1 cellular context compared by ENCODE assay signal in the genomic region with DNA sequence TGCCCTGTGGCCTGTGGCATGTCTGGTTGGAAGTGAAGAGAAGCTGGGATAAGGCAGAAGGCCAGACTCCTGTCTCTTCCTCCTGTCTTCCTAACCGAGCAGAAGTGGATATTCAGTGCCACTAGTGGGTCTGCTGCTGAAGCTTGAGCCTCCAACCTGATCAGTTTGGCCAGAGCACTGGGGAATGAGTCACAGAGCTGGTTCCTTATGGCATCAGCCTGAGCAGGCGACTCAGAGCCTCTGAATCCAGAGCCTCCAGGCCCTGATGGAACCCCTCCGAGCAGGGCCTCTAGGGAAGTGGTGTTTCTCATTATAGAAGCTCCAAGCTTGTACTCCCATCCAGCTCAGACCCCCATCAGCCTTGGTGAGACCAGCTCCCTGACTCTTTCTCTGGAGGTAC.
TF ChIP-seq lines count a peak whose summit lies in the region.

No MANE protein-coding gene starts in this region.

TF ChIP-seq in neural cell, 6 proteins besides CTCF, POLR2A, EP300 and RAD21 (continued from another document):
- no peak for TF ChIP-seq TAF1 (IDR thresholded peaks at IDR 0.05; ENCODE audit: low read depth)
- TF ChIP-seq, protein P1, sequence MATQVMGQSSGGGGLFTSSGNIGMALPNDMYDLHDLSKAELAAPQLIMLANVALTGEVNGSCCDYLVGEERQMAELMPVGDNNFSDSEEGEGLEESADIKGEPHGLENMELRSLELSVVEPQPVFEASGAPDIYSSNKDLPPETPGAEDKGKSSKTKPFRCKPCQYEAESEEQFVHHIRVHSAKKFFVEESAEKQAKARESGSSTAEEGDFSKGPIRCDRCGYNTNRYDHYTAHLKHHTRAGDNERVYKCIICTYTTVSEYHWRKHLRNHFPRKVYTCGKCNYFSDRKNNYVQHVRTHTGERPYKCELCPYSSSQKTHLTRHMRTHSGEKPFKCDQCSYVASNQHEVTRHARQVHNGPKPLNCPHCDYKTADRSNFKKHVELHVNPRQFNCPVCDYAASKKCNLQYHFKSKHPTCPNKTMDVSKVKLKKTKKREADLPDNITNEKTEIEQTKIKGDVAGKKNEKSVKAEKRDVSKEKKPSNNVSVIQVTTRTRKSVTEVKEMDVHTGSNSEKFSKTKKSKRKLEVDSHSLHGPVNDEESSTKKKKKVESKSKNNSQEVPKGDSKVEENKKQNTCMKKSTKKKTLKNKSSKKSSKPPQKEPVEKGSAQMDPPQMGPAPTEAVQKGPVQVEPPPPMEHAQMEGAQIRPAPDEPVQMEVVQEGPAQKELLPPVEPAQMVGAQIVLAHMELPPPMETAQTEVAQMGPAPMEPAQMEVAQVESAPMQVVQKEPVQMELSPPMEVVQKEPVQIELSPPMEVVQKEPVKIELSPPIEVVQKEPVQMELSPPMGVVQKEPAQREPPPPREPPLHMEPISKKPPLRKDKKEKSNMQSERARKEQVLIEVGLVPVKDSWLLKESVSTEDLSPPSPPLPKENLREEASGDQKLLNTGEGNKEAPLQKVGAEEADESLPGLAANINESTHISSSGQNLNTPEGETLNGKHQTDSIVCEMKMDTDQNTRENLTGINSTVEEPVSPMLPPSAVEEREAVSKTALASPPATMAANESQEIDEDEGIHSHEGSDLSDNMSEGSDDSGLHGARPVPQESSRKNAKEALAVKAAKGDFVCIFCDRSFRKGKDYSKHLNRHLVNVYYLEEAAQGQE (IDR thresholded peaks at IDR 0.05; ENCODE audit: borderline replicate concordance) = no peak
TF ChIP-seq in neural cell: peak in this region for 0.
